Comparison of ENCODE assay signal across 8 cellular contexts in the genomic region with DNA sequence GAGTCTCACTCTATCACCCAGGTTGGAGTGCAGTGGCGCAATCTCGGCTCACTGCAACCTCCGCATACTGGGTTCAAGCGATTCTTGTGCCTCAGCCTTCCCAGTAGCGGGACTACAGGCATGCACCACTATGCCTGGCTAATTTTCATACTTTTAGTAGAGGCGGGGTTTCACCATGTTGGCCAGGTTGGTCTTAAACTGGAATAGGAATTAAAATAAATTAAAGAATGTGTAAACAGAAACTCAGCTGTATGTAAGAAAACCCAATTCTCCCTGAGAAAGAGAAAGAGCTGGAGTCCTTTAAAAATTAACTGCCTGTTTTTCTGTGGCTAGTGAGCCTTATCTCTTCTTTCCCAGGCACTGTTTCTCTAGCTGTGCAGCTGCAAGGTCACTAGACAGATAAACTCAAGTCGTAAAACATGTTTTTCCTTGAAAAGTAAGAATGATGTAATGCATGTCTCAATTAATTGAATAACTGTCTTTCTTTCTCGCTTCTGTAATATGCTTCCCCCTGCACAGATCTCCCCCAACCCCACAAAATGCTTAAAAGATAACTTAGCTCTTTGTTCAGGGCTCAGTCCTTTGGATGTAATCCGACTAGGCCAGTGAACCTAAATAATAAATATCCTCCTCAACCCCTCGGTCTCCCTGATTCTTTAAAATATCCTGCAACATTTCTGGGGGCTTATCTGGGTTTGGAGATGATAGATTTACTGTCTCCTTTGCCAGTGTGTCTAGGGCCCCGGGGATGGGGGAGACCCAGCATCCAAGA.
DNase-seq lines count a peak whose midpoint lies in the region; ATAC-seq and TF ChIP-seq lines count a peak whose summit lies in the region.
"Not testable (repeated sequence)": the region's sequence is repeated elsewhere in the genome, so short reads cannot be mapped to it uniquely, and the experiment has no call there.

No MANE protein-coding gene starts in this region.

- not testable (repeated sequence) for H3K27me3 Mint-ChIP-seq in CD4-positive, alpha-beta memory T cell; natural killer cell (ENCODE audit: low read depth in 2 of 2)

- H3K9ac ChIP-seq in duodenal mucosa (ENCODE audit: low read depth in 1 of 2, low read length in 2 of 2); smooth muscle cell (ENCODE audit: low read depth): not testable (repeated sequence)

- not testable (repeated sequence) for H3K27me3 ChIP-seq in CD4-positive, alpha-beta memory T cell (ENCODE audit: insufficient read depth, low read length); Panc1 (ENCODE audit: control insufficient read depth, insufficient read depth, low read length); duodenal mucosa (ENCODE audit: control insufficient read depth in 1 of 2, insufficient read depth in 2 of 2, low read length in 2 of 2); hepatocyte; smooth muscle cell (ENCODE audit: low read depth)

- DNase-seq in CD4-positive, alpha-beta memory T cell; Panc1 (ENCODE audit: low read depth, low spot score); hepatocyte (ENCODE audit: low spot score); natural killer cell; smooth muscle cell (lab: John Stamatoyannopoulos, UW; ENCODE audit: unreplicated experiment): not testable (repeated sequence)
- DNase-seq in KBM-7: peak; percentile 18

- H4K20me1 ChIP-seq in hepatocyte (ENCODE audit: insufficient read depth, poor library complexity, severe bottlenecking); smooth muscle cell (ENCODE audit: low read depth): not testable (repeated sequence)

- peaks cover 10 to 25% (median 19%) of the 10 kb centered on the region in 4 donors for H3K4me1 Mint-ChIP-seq in CD4-positive, alpha-beta memory T cell
- peaks cover 20 to 23% of the 10 kb centered on the region in 2 donors for H3K4me1 Mint-ChIP-seq in natural killer cell

- H3K36me3 Mint-ChIP-seq in CD4-positive, alpha-beta memory T cell; natural killer cell: not testable (repeated sequence)

- H2AFZ ChIP-seq in hepatocyte; smooth muscle cell (ENCODE audit: low read depth): not testable (repeated sequence)

- H3K4me3 Mint-ChIP-seq in CD4-positive, alpha-beta memory T cell: peak overlapping the region in 2 of 8 donors; percentile 49 to 95
- peak overlapping the region; percentile 98 for H3K4me3 Mint-ChIP-seq in natural killer cell

- WGBS in hepatocyte (ENCODE audit: low lambda C conversion rate, missing lambda C conversion rate): 45% methylated on average over 11 of the region's 11 CpGs
- WGBS in smooth muscle cell (ENCODE audit: low lambda C conversion rate): 57% methylated on average over 11 of the region's 11 CpGs

- CTCF ChIA-PET in CD4-positive, alpha-beta memory T cell (lab: Charles Lee; ENCODE audit: partially characterized antibody); Panc1 (lab: Charles Lee): not testable (repeated sequence)

- ATAC-seq in Panc1, natural killer cell: not testable (repeated sequence)

- TF ChIP-seq CTCF in Panc1 (IDR thresholded peaks at IDR 0.05); VCaP (conservative IDR thresholded peaks at IDR 0.05); hepatocyte (IDR thresholded peaks at IDR 0.05; ENCODE audit: poor library complexity); natural killer cell (IDR thresholded peaks at IDR 0.05); smooth muscle cell (IDR thresholded peaks at IDR 0.05; ENCODE audit: borderline replicate concordance, insufficient read depth, poor library complexity, severe bottlenecking): not testable (repeated sequence)

- not testable (repeated sequence) for H3K36me3 ChIP-seq in CD4-positive, alpha-beta memory T cell (ENCODE audit: insufficient read depth, low read length); Panc1 (ENCODE audit: control insufficient read depth, insufficient read depth, low read length); duodenal mucosa (ENCODE audit: control insufficient read depth in 1 of 2, insufficient read depth in 2 of 2, low read length in 2 of 2); hepatocyte (replicated peaks; ENCODE audit: insufficient read depth, low read depth); smooth muscle cell (ENCODE audit: low read depth)

- BruUV-seq in Panc1 (replicated peaks; lab: Mats Ljungman, UMichigan): not testable (repeated sequence)

- H3K4me2 ChIP-seq in hepatocyte (peak overlapping the region; percentile 86), smooth muscle cell (peak overlapping the region; percentile 7)

- in situ Hi-C loops in KBM-7 (cut with MboI; ENCODE audit: low pct_unique_long_range_greater_than_20kb, low sequenced_read_pairs); Panc1 (cut with HindIII; ENCODE audit: low pct_unique_long_range_greater_than_20kb, low sequenced_read_pairs): not testable (repeated sequence)

- not testable (repeated sequence) for H3K9me3 Mint-ChIP-seq in CD4-positive, alpha-beta memory T cell; natural killer cell

- peak overlapping the region in 5 of 7 donors; percentile 13 to 76 (median 39) for H3K27ac Mint-ChIP-seq in CD4-positive, alpha-beta memory T cell
- H3K27ac Mint-ChIP-seq in natural killer cell: peak overlapping the region in 1 of 2 donors; percentile 90

- POLR2A ChIA-PET in CD4-positive, alpha-beta memory T cell (lab: Charles Lee; ENCODE audit: partially characterized antibody): interaction anchor here (0.8 kb wide), 1 partner anchor 97 kb away, joined by 4 read pairs; a partner anchor contains a TSS
- POLR2A ChIA-PET in Panc1 (lab: Charles Lee): not testable (repeated sequence)

- peaks cover 18% of the 10 kb centered on the region for H3K4me1 ChIP-seq in CD4-positive, alpha-beta memory T cell (ENCODE audit: insufficient read depth, low read length)
- not testable (repeated sequence) for H3K4me1 ChIP-seq in Panc1 (ENCODE audit: control insufficient read depth, insufficient read depth, low read length); smooth muscle cell (ENCODE audit: low read depth)
- H3K4me1 ChIP-seq in duodenal mucosa (ENCODE audit: control insufficient read depth in 1 of 2, insufficient read depth in 2 of 2, low read length in 2 of 2) (peaks cover 12 to 19% of the 10 kb centered on the region in 2 donors), hepatocyte (ENCODE audit: insufficient read depth) (peaks cover 12% of the 10 kb centered on the region)

- H3K4me3 ChIP-seq in CD4-positive, alpha-beta memory T cell (ENCODE audit: low read length in 2 of 2); Panc1 (ENCODE audit: low read depth in 2 of 2, low read length in 2 of 2); duodenal mucosa (ENCODE audit: low read depth in 1 of 2, low read length in 2 of 2); hepatocyte: not testable (repeated sequence)
- H3K4me3 ChIP-seq in smooth muscle cell: peak overlapping the region; percentile 12

- not testable (repeated sequence) for H3K27ac ChIP-seq in CD4-positive, alpha-beta memory T cell (ENCODE audit: low read depth, low read length); smooth muscle cell (ENCODE audit: low read depth)
- H3K27ac ChIP-seq in Panc1 (ENCODE audit: low read length) (peak overlapping the region; percentile 81), VCaP (peak overlapping the region; percentile 81), duodenal mucosa (ENCODE audit: low read depth, low read length) (peak overlapping the region; percentile 5), hepatocyte (peak overlapping the region; percentile 15)

- intact Hi-C loops in CD4-positive, alpha-beta memory T cell (cut with micrococcal nuclease); Panc1 (cut with micrococcal nuclease; ENCODE audit: unreplicated experiment); natural killer cell (cut with micrococcal nuclease): not testable (repeated sequence)

- not testable (repeated sequence) for H3K79me2 ChIP-seq in hepatocyte; smooth muscle cell (ENCODE audit: low read depth)

- not testable (repeated sequence) for H3F3A ChIP-seq in smooth muscle cell (ENCODE audit: low read depth)

- H3K9me3 ChIP-seq in CD4-positive, alpha-beta memory T cell (ENCODE audit: control insufficient read depth in 1 of 2, low read length in 2 of 2); Panc1 (ENCODE audit: control insufficient read depth, insufficient read depth, low read depth, low read length); duodenal mucosa (ENCODE audit: control insufficient read depth in 1 of 2, low read length in 2 of 2); hepatocyte (ENCODE audit: low read depth); smooth muscle cell (replicated peaks; ENCODE audit: low read depth): not testable (repeated sequence)

- H3K9me2 ChIP-seq in hepatocyte (replicated peaks; ENCODE audit: insufficient read depth): not testable (repeated sequence)
